In genomic region chr2:113328572-113328971, GRCh38 we compare ENCODE assay signal across 9 cellular contexts. TPM values are rescaled to one million over a fixed set of nuclear protein-coding genes. Genes with fewer than 3 reads are reported as not detected.
A peak's percentile ranks its signal among the peaks of the same experiment; 100 is the strongest.
DNase-seq lines count a peak whose midpoint lies in the region; ATAC-seq and TF ChIP-seq lines count a peak whose summit lies in the region.
"Not testable (repeated sequence)": the region's sequence is repeated elsewhere in the genome, so short reads cannot be mapped to it uniquely, and the experiment has no call there.
"Had no signal": no experiment of that assay in that cellular context is flagged by ENCODE, and none has a peak within 500 bp of the region (broad histone marks: within the 10 kb centered on the region; RNA-seq: fewer than 3 reads in every experiment).

No MANE protein-coding gene starts in this region.

- peak; percentile 48 for DNase-seq in GM03348 (ENCODE audit: low spot score)
- peak; percentile 47 for DNase-seq in LHCN-M2 (ENCODE audit: low read depth)
- DNase-seq in RWPE1 (ENCODE audit: low spot score), result peak; percentile 49
- DNase-seq in adrenal gland; esophagus muscularis mucosa (ENCODE audit: extremely low spot score); right lobe of liver; vagina (ENCODE audit: extremely low spot score in 2 of 2): not testable (repeated sequence)

- ATAC-seq in right lobe of liver, result not testable (repeated sequence)

- H3K27ac ChIP-seq in ACC112 (ENCODE audit: low read depth, low read length) (peak overlapping the region; percentile 78), RWPE1 (peak overlapping the region; percentile 99), adrenal gland (peak overlapping the region in 4 of 5 donors; percentile 62 to 93 (median 76)), esophagus muscularis mucosa (replicated peaks in 1 of 4) (peak overlapping the region; percentile 38 to 66 (median 60)), right lobe of liver (peak overlapping the region in 2 of 3 donors; percentile 9 to 62), vagina (peak overlapping the region; percentile 24)

- not testable (repeated sequence) for H3K79me2 ChIP-seq in ACC112 (ENCODE audit: control insufficient read depth, insufficient read depth, low read length, unreplicated experiment)

- POLR2A ChIA-PET in RWPE1 (lab: Yijun Ruan, JAX; ENCODE audit: low non-redundant PET), result not testable (repeated sequence)

- CTCF ChIA-PET in RWPE1 (lab: Yijun Ruan, JAX), result not testable (repeated sequence)

- H3K36me3 ChIP-seq in ACC112 (ENCODE audit: insufficient read depth, low read length); adrenal gland (replicated peaks in 1 of 2); esophagus muscularis mucosa; right lobe of liver; vagina: not testable (repeated sequence)

- not testable (repeated sequence) for H3K27me3 ChIP-seq in ACC112 (ENCODE audit: insufficient read depth, low read length); adrenal gland; esophagus muscularis mucosa; right lobe of liver; vagina

- not testable (repeated sequence) for H3K9me3 ChIP-seq in adrenal gland (replicated peaks in 1 of 3); esophagus muscularis mucosa; right lobe of liver; vagina

- not testable (repeated sequence) for TF ChIP-seq POLR2A in adrenal gland (IDR thresholded peaks at IDR 0.05); esophagus muscularis mucosa (IDR thresholded peaks at IDR 0.05; ENCODE audit: low read depth); right lobe of liver (IDR thresholded peaks at IDR 0.05); vagina (IDR thresholded peaks at IDR 0.05)

- peaks cover 38% of the 10 kb centered on the region for H3K4me1 ChIP-seq in ACC112 (ENCODE audit: control insufficient read depth, insufficient read depth, low read length, unreplicated experiment)
- H3K4me1 ChIP-seq in adrenal gland (replicated peaks in 1 of 2), result peaks cover 21 to 33% of the 10 kb centered on the region in 2 donors
- peaks cover 0 to 34% (median 28%) of the 10 kb centered on the region in 4 donors for H3K4me1 ChIP-seq in esophagus muscularis mucosa
- peaks cover 0 to 29% (median 0%) of the 10 kb centered on the region in 4 donors for H3K4me1 ChIP-seq in right lobe of liver
- H3K4me1 ChIP-seq in vagina, result peaks cover 39% of the 10 kb centered on the region

- TF ChIP-seq EP300 in esophagus muscularis mucosa (IDR thresholded peaks at IDR 0.05), result not testable (repeated sequence)

- TF ChIP-seq CTCF in RWPE1 (conservative IDR thresholded peaks at IDR 0.05; ENCODE audit: low read depth); adrenal gland (IDR thresholded peaks at IDR 0.05); esophagus muscularis mucosa (IDR thresholded peaks at IDR 0.05); right lobe of liver (IDR thresholded peaks at IDR 0.05); vagina (IDR thresholded peaks at IDR 0.05): not testable (repeated sequence)

- WGBS in adrenal gland, 4 donors, result 55 to 96% (median 86%) methylated on average over 1 of the region's 1 CpG
- 76% methylated on average over 1 of the region's 1 CpG for WGBS in esophagus muscularis mucosa
- 80% methylated on average over 1 of the region's 1 CpG for WGBS in right lobe of liver (ENCODE audit: insufficient coverage, low coverage, low lambda C conversion rate, missing lambda C conversion rate)

- H3K4me3 ChIP-seq in ACC112 (ENCODE audit: low read depth, low read length); adrenal gland; esophagus muscularis mucosa; right lobe of liver; vagina: not testable (repeated sequence)

- intact Hi-C loops in adrenal gland (cut with DNase I); right lobe of liver (cut with DNase I); vagina (cut with DNase I): not testable (repeated sequence)
- intact Hi-C loops in esophagus muscularis mucosa (cut with DNase I), result loop anchor here (5.0 kb wide), 1 partner anchor 46 kb away; no protein-coding TSS in a partner anchor

- not testable (repeated sequence) for H2AFZ ChIP-seq in ACC112 (ENCODE audit: low read length, unreplicated experiment)

RNA-seq across cellular contexts. Expression of gene PAX8, which starts 49.9 kb away (rescaled TPM):
- 2.3 and 4.2 TPM in 2 replicates for total RNA-seq in LHCN-M2 (2014; rRNA removed)
- polyA plus RNA-seq in LHCN-M2 (2012), result 12.6 TPM
- 10 to 100 TPM in 6 of 8 donors, 1 to 10 TPM in 2; 5.1 to 72.3 (median 14.5) TPM for total RNA-seq in adrenal gland
- polyA plus RNA-seq in adrenal gland, result 10 to 100 TPM in 1 of 3 donors, 1 to 10 TPM in 2; 5.6 to 13.3 (median 6.7) TPM
- total RNA-seq in esophagus muscularis mucosa, result 1 to 10 TPM in 2 of 4 donors, under 1 TPM in 2; 0.58 to 2.1 (median 1.1) TPM
- 1 to 10 TPM in 2 of 6 experiments, under 1 TPM in 4; 0.27 to 1.9 (median 0.86) TPM for total RNA-seq in right lobe of liver
- 1.7 TPM for total RNA-seq in vagina
- total RNA-seq: H1 had no signal

Comparison
In these comparisons a context has a peak if more than half of its experiments do, and no peak if none do; other contexts are left out.
1. H3K27ac ChIP-seq: peak in every context shown above with its lines; median percentile 99 in RWPE1; 78 in ACC112; 76 in adrenal gland; 60 in esophagus muscularis mucosa; 36 in right lobe of liver; 24 in vagina.